8 cellular contexts compared by ENCODE assay signal in genomic region chr12:123389560-123390351, GRCh38. TPM values are rescaled to one million over a fixed set of nuclear protein-coding genes. Genes with fewer than 3 reads are reported as not detected.
DNase-seq lines count a peak whose midpoint lies in the region; ATAC-seq, FAIRE-seq and TF ChIP-seq lines count a peak whose summit lies in the region.

No MANE protein-coding gene starts in this region.

- H3K27ac ChIP-seq in KOPT-K1 (ENCODE audit: low read depth, low read length, poor library complexity, severe bottlenecking) = peak overlapping the region; percentile 54
- H3K27ac ChIP-seq in pancreas = peak overlapping the region; percentile 16 to 68 (median 45)

- H3K36me3 ChIP-seq in KOPT-K1 (ENCODE audit: insufficient read depth, low read length) = peaks cover 48% of the 10 kb centered on the region
- peaks cover 0 to 12% (median 0%) of the 10 kb centered on the region in 3 donors for H3K36me3 ChIP-seq in pancreas

- 2% methylated on average over 50 to 66 of the region's 66 CpGs for WGBS in pancreas, 2 donors

- TF ChIP-seq CTCF in AG09309 (IDR thresholded peaks at IDR 0.05; ENCODE audit: control insufficient read depth, insufficient read depth, low read depth, low read length, missing control alignments) = no peak
- TF ChIP-seq CTCF in glutamatergic neuron (IDR thresholded peaks at IDR 0.05; ENCODE audit: partially characterized antibody, unreplicated experiment) = no peak
- no peak for TF ChIP-seq CTCF in pancreas (IDR thresholded peaks at IDR 0.05)

- H3K4me3 ChIP-seq in AG09309 (ENCODE audit: control insufficient read depth, low read depth, low read length) (peak overlapping the region; percentile 44), pancreas (peak overlapping the region; percentile 40 to 72 (median 60))

- ATAC-seq in GM18909 (IDR thresholded peaks at IDR 0.05; ENCODE audit: poor library complexity, unreplicated experiment) (peak; percentile 29), pancreas (peak; percentile 51 to 70 (median 67))

- H3K9me3 ChIP-seq in KOPT-K1 (ENCODE audit: insufficient read depth, low read length, poor library complexity, severe bottlenecking) (no peaks in the 10 kb centered on the region), pancreas (no peaks in the 10 kb centered on the region)

- H3K27me3 Mint-ChIP-seq in activated T-helper 2 cell treated with anti-CD3 and anti-CD28 coated beads, Interferon-gamma antibody, Interleukin-2, Interleukin-4, amounts not matched to agents 10 μg/mL and 5 μg/mL and 100 μg/mL, durations not matched to agents 14 hours and 24 hours and 36 hours (ENCODE audit: low read depth) = no peaks in the 10 kb centered on the region
- H3K27me3 Mint-ChIP-seq in glutamatergic neuron (ENCODE audit: unreplicated experiment) = peaks cover 20% of the 10 kb centered on the region

- FAIRE-seq in pancreas (lab: Jason Lieb, UNC) = no peak

- H3K27ac Mint-ChIP-seq in activated T-helper 2 cell treated with anti-CD3 and anti-CD28 coated beads, Interferon-gamma antibody, Interleukin-2, Interleukin-4, amounts not matched to agents 10 μg/mL and 5 μg/mL and 100 μg/mL, durations not matched to agents 14 hours and 24 hours and 36 hours = peak overlapping the region; percentile 81
- peak overlapping the region; percentile 64 for H3K27ac Mint-ChIP-seq in glutamatergic neuron (ENCODE audit: unreplicated experiment)

- peaks cover 33% of the 10 kb centered on the region for H3K4me1 Mint-ChIP-seq in activated T-helper 2 cell treated with anti-CD3 and anti-CD28 coated beads, Interferon-gamma antibody, Interleukin-2, Interleukin-4, amounts not matched to agents 10 μg/mL and 5 μg/mL and 100 μg/mL, durations not matched to agents 14 hours and 24 hours and 36 hours (ENCODE audit: low read depth)
- peaks cover 10% of the 10 kb centered on the region for H3K4me1 Mint-ChIP-seq in glutamatergic neuron (ENCODE audit: low read depth, unreplicated experiment)

- DNase-seq in AG09309 (ENCODE audit: low read depth) = no peak
- DNase-seq in activated T-helper 2 cell treated with anti-CD3 and anti-CD28 coated beads, Interferon-gamma antibody, Interleukin-2, Interleukin-4, amounts not matched to agents 10 μg/mL and 5 μg/mL and 100 μg/mL, durations not matched to agents 14 hours and 24 hours and 36 hours (ENCODE audit: low spot score) = no peak
- DNase-seq in glutamatergic neuron = peak; percentile 38
- DNase-seq in pancreas = peak in 5 of 6 donors; percentile 55 to 88 (median 64)
- no peak for DNase-seq in NCI-H774 (lab: John Stamatoyannopoulos, UW)
- DNase-seq in NCI-H2081 (lab: John Stamatoyannopoulos, UW) = no peak

- no peaks in the 10 kb centered on the region for H3K9me3 Mint-ChIP-seq in activated T-helper 2 cell treated with anti-CD3 and anti-CD28 coated beads, Interferon-gamma antibody, Interleukin-2, Interleukin-4, amounts not matched to agents 10 μg/mL and 5 μg/mL and 100 μg/mL, durations not matched to agents 14 hours and 24 hours and 36 hours
- peaks cover 8% of the 10 kb centered on the region for H3K9me3 Mint-ChIP-seq in glutamatergic neuron (ENCODE audit: unreplicated experiment)

- intact Hi-C loops in activated T-helper 2 cell treated with anti-CD3 and anti-CD28 coated beads, Interferon-gamma antibody, Interleukin-2, Interleukin-4, amounts not matched to agents 10 μg/mL and 5 μg/mL and 100 μg/mL, durations not matched to agents 14 hours and 24 hours and 36 hours (cut with micrococcal nuclease) = loop anchor here (5.0 kb wide), 2 partner anchors 48 to 193 kb away; partner anchors contain the start of genes RILPL2 and TMED2
- intact Hi-C loops in pancreas (cut with DNase I) = no loop called here

- H3K36me3 Mint-ChIP-seq in activated T-helper 2 cell treated with anti-CD3 and anti-CD28 coated beads, Interferon-gamma antibody, Interleukin-2, Interleukin-4, amounts not matched to agents 10 μg/mL and 5 μg/mL and 100 μg/mL, durations not matched to agents 14 hours and 24 hours and 36 hours (ENCODE audit: low read depth) = peaks cover 42% of the 10 kb centered on the region
- no peaks in the 10 kb centered on the region for H3K36me3 Mint-ChIP-seq in glutamatergic neuron (ENCODE audit: unreplicated experiment)

- peaks cover 0 to 18% (median 8%) of the 10 kb centered on the region in 3 donors for H3K4me1 ChIP-seq in pancreas

- H3K27me3 ChIP-seq in pancreas = no peaks in the 10 kb centered on the region

- peak overlapping the region; percentile 86 for H3K4me3 Mint-ChIP-seq in activated T-helper 2 cell treated with anti-CD3 and anti-CD28 coated beads, Interferon-gamma antibody, Interleukin-2, Interleukin-4, amounts not matched to agents 10 μg/mL and 5 μg/mL and 100 μg/mL, durations not matched to agents 14 hours and 24 hours and 36 hours (ENCODE audit: low read depth)
- peak overlapping the region; percentile 95 for H3K4me3 Mint-ChIP-seq in glutamatergic neuron (ENCODE audit: unreplicated experiment)

RNA-seq across cellular contexts. Expression of gene KMT5A, which starts 5.8 kb away (rescaled TPM):
- 72.7 and 74.1 TPM in 2 replicates for total RNA-seq in activated T-helper 2 cell treated with anti-CD3 and anti-CD28 coated beads, Interferon-gamma antibody, Interleukin-2, Interleukin-4, amounts not matched to agents 10 μg/mL and 5 μg/mL and 100 μg/mL, durations not matched to agents 14 hours and 24 hours and 36 hours
- total RNA-seq in glutamatergic neuron (ENCODE audit: unreplicated experiment) (53.6 TPM), pancreas (10 to 100 TPM; 13.7 to 27.9 (median 18.8) TPM)
- 10 to 100 TPM; 34.8 to 41.9 TPM for polyA plus RNA-seq in pancreas

RNA-seq across cellular contexts. Expression of gene SBNO1, which starts 25.1 kb away (rescaled TPM):
- 51.1 and 52.2 TPM in 2 replicates for total RNA-seq in activated T-helper 2 cell treated with anti-CD3 and anti-CD28 coated beads, Interferon-gamma antibody, Interleukin-2, Interleukin-4, amounts not matched to agents 10 μg/mL and 5 μg/mL and 100 μg/mL, durations not matched to agents 14 hours and 24 hours and 36 hours
- total RNA-seq in glutamatergic neuron (ENCODE audit: unreplicated experiment) = 50.9 TPM
- total RNA-seq in pancreas = 10 to 100 TPM in 3 of 6 donors, 1 to 10 TPM in 3; 7.9 to 16.3 (median 10.5) TPM
- polyA plus RNA-seq in pancreas = 1 to 10 TPM; 2.6 to 4.2 TPM

RNA-seq across cellular contexts. Expression of gene RILPL2, which starts 46.7 kb away (rescaled TPM):
- total RNA-seq in activated T-helper 2 cell treated with anti-CD3 and anti-CD28 coated beads, Interferon-gamma antibody, Interleukin-2, Interleukin-4, amounts not matched to agents 10 μg/mL and 5 μg/mL and 100 μg/mL, durations not matched to agents 14 hours and 24 hours and 36 hours = 15.7 and 16.3 TPM in 2 replicates
- total RNA-seq in glutamatergic neuron (ENCODE audit: unreplicated experiment) = 0.10 TPM
- 1 to 10 TPM in 4 of 6 donors, under 1 TPM in 2; 0.83 to 1.9 (median 1.1) TPM for total RNA-seq in pancreas
- 1 to 10 TPM; 1.7 to 2.1 TPM for polyA plus RNA-seq in pancreas

Comparison
In these comparisons a context has a peak if more than half of its experiments do, and no peak if none do; other contexts are left out.
1. DNase-seq: peak in glutamatergic neuron (single experiment) and pancreas (5 of 6); none in AG09309 (single experiment), activated T-helper 2 cell treated with anti-CD3 and anti-CD28 coated beads, Interferon-gamma antibody, Interleukin-2, Interleukin-4, amounts not matched to agents 10 μg/mL and 5 μg/mL and 100 μg/mL, durations not matched to agents 14 hours and 24 hours and 36 hours (single experiment), NCI-H774 (single experiment) and NCI-H2081 (0 of 2).